ENCODE assay signal across 1 cellular context in genomic region chr6:15513131-15513771, GRCh38.
TF ChIP-seq lines count a peak whose summit lies in the region.

No MANE protein-coding gene starts in this region.

TF ChIP-seq in HEK293, 187 proteins besides CTCF, POLR2A, EP300 and RAD21 (continued from another document):
- no peak for TF ChIP-seq ZBTB48 (tag by site-specific recombination; IDR thresholded peaks at IDR 0.05)
- no peak for TF ChIP-seq KLF17 (tag by site-specific recombination; IDR thresholded peaks at IDR 0.05)
TF ChIP-seq in HEK293: peak in this region for 2.
